In genomic region chr9:88949425-88949824, GRCh38 we compare ENCODE assay signal across 11 cellular contexts. TPM values are rescaled to one million over a fixed set of nuclear protein-coding genes. Genes with fewer than 3 reads are reported as not detected.
DNase-seq lines count a peak whose midpoint lies in the region; ATAC-seq lines count a peak whose summit lies in the region.
"Had no signal": no experiment of that assay in that cellular context is flagged by ENCODE, and none has a peak within 500 bp of the region (broad histone marks: within the 10 kb centered on the region; RNA-seq: fewer than 3 reads in every experiment).

No MANE protein-coding gene starts in this region.

- H3K36me3 ChIP-seq in esophagus (ENCODE audit: control insufficient read depth in 2 of 2, insufficient read depth in 2 of 2, low read length in 1 of 2) (no peaks in the 10 kb centered on the region), muscle layer of colon (ENCODE audit: insufficient read depth, low read length) (no peaks in the 10 kb centered on the region)
- H3K36me3 ChIP-seq: thoracic aorta had no signal

- H3K4me1 ChIP-seq in esophagus (ENCODE audit: control insufficient read depth in 2 of 2, insufficient read depth in 2 of 2, low read length in 1 of 2) (peaks cover 9 to 19% of the 10 kb centered on the region in 2 donors), muscle layer of colon (ENCODE audit: insufficient read depth, low read length) (peaks cover 46% of the 10 kb centered on the region)

- H3K27ac ChIP-seq in esophagus (ENCODE audit: low read depth in 2 of 2, low read length in 1 of 2) (peak overlapping the region; percentile 8 to 38), muscle layer of colon (ENCODE audit: low read depth, low read length) (peak overlapping the region; percentile 69)
- H3K27ac ChIP-seq: thoracic aorta had no signal

- H3K9me3 Mint-ChIP-seq in natural killer cell treated with Interleukin-12 subunit alpha and Interleukin-12 subunit beta and Interleukin-15 and Interleukin-18, amount 100 ng/mL, for 72 hours: no peaks in the 10 kb centered on the region
- H3K9me3 Mint-ChIP-seq: CD4-positive, alpha-beta T cell had no signal

- peak; percentile 52 for DNase-seq in COLO668 (lab: John Stamatoyannopoulos, UW; ENCODE audit: unreplicated experiment)
- peak; percentile 37 for DNase-seq in NCI-H2171 (lab: John Stamatoyannopoulos, UW)
- DNase-seq in activated CD4-positive, alpha-beta T cell treated with anti-CD3 and anti-CD28 coated beads, Interleukin-2, amount 50 U/mL, for 4 hours: no peak
- no peak for DNase-seq in natural killer cell treated with Interleukin-12 subunit alpha and Interleukin-12 subunit beta and Interleukin-15 and Interleukin-18, amount 100 ng/mL, for 72 hours (ENCODE audit: low spot score)
- no peak for DNase-seq in KBM-7
- DNase-seq: CD4-positive, alpha-beta T cell; SHP77 had no signal

- 20 to 27% methylated on average over 9 of the region's 9 CpGs for WGBS in esophagus, 2 donors

- H3K4me3 ChIP-seq in esophagus (ENCODE audit: low read depth in 1 of 2, low read length in 2 of 2) (no peak overlapping the region), muscle layer of colon (ENCODE audit: low read depth in 1 of 2, low read length in 2 of 2) (no peak overlapping the region)
- H3K4me3 ChIP-seq: thoracic aorta had no signal

- peaks cover 36 to 42% of the 10 kb centered on the region in 2 donors for H3K27me3 Mint-ChIP-seq in natural killer cell treated with Interleukin-12 subunit alpha and Interleukin-12 subunit beta and Interleukin-15 and Interleukin-18, amount 100 ng/mL, for 72 hours

- no peak overlapping the region for H3K9ac ChIP-seq in muscle layer of colon (ENCODE audit: low read length)

- H3K27ac Mint-ChIP-seq in natural killer cell treated with Interleukin-12 subunit alpha and Interleukin-12 subunit beta and Interleukin-15 and Interleukin-18, amount 100 ng/mL, for 72 hours: no peak overlapping the region
- H3K27ac Mint-ChIP-seq: CD4-positive, alpha-beta T cell had no signal

- H3K9me3 ChIP-seq in esophagus (ENCODE audit: control insufficient read depth in 2 of 2, insufficient read depth in 1 of 2, low read depth in 1 of 2, low read length in 1 of 2) (peaks cover 0 to 2% of the 10 kb centered on the region in 2 donors), muscle layer of colon (ENCODE audit: low read length) (no peaks in the 10 kb centered on the region)
- H3K9me3 ChIP-seq: thoracic aorta had no signal

- in situ Hi-C loops in KBM-7 (cut with MboI; ENCODE audit: low pct_unique_long_range_greater_than_20kb, low sequenced_read_pairs): no loop called here

- H3K4me1 Mint-ChIP-seq in natural killer cell treated with Interleukin-12 subunit alpha and Interleukin-12 subunit beta and Interleukin-15 and Interleukin-18, amount 100 ng/mL, for 72 hours (ENCODE audit: low read depth in 2 of 2): peaks cover 0 to 7% of the 10 kb centered on the region in 2 donors

- no peaks in the 10 kb centered on the region for H3K36me3 Mint-ChIP-seq in natural killer cell treated with Interleukin-12 subunit alpha and Interleukin-12 subunit beta and Interleukin-15 and Interleukin-18, amount 100 ng/mL, for 72 hours

- no peak overlapping the region for H3K4me3 Mint-ChIP-seq in natural killer cell treated with Interleukin-12 subunit alpha and Interleukin-12 subunit beta and Interleukin-15 and Interleukin-18, amount 100 ng/mL, for 72 hours
- H3K4me3 Mint-ChIP-seq: CD4-positive, alpha-beta T cell had no signal

- ATAC-seq in natural killer cell treated with Interleukin-12 subunit alpha and Interleukin-12 subunit beta and Interleukin-15 and Interleukin-18, amount 100 ng/mL, for 72 hours: no peak
- ATAC-seq in GM21390 (IDR thresholded peaks at IDR 0.05; ENCODE audit: unreplicated experiment): no peak

- no peaks in the 10 kb centered on the region for H3K27me3 ChIP-seq in esophagus (ENCODE audit: control insufficient read depth in 1 of 2, insufficient read depth in 2 of 2, low read length in 2 of 2)
- no peaks in the 10 kb centered on the region for H3K27me3 ChIP-seq in muscle layer of colon (ENCODE audit: control insufficient read depth in 1 of 2, insufficient read depth in 2 of 2, low read length in 2 of 2)

RNA-seq across cellular contexts. Expression of gene S1PR3, which starts 41.8 kb away (rescaled TPM):
- 1 to 10 TPM; 3.2 to 6.7 TPM for polyA plus RNA-seq in esophagus
- total RNA-seq in natural killer cell treated with Interleukin-12 subunit alpha and Interleukin-12 subunit beta and Interleukin-15 and Interleukin-18, amount 100 ng/mL, for 72 hours: not detected

Comparison
In these comparisons a context has a peak if more than half of its experiments do, and no peak if none do; other contexts are left out.
1. DNase-seq: peak in COLO668 (single experiment) and NCI-H2171 (single experiment); none in activated CD4-positive, alpha-beta T cell treated with anti-CD3 and anti-CD28 coated beads, Interleukin-2, amount 50 U/mL, for 4 hours (0 of 2), natural killer cell treated with Interleukin-12 subunit alpha and Interleukin-12 subunit beta and Interleukin-15 and Interleukin-18, amount 100 ng/mL, for 72 hours (single experiment) and KBM-7 (single experiment).